8 cellular contexts compared by ENCODE assay signal in the genomic region with DNA sequence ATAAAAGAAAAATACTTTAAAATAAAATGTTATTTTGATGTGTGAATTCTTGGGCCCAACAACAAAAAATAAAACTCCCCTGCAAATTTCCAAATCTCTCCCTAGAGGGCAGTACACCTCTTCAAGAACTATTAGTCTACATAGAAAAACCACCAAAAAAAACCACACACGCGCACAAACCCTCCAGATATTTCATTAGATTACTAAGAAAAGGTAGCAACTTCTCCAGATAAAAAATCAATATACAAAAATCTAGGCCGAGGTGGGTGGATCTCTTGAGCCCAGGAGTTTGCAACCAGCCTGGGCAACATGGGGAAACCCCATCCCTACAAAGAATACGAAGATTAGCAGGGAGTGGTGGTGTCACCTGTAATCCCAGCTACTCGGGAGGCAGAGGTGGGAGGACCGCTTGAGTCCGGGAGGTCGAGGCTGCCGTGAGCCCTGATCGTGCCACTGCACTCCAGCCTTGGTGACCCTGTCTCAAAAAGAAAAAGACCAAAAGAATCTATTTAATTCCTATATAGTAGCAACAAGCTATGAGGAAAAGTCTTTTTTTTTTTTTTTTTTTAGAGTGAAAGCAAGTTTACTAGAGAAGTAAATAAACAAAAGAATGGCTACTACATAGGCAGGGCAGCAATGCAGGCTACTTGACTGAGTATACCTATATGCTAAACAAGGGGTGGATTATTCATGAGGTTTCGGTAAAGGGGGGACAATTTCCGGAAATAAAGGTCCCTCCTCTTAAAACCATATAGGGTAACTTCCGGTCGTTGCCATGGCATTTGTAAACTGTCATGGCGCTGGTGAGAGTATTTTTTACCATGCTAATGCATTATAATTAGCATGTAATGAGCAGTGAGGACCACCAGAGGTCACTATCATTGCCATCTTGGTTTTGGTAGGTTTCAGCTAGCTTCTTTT. TPM values are rescaled to one million over a fixed set of nuclear protein-coding genes. Genes with fewer than 3 reads are reported as not detected.
A peak's percentile ranks its signal among the peaks of the same experiment; 100 is the strongest.
DNase-seq lines count a peak whose midpoint lies in the region; ATAC-seq and TF ChIP-seq lines count a peak whose summit lies in the region.

No MANE protein-coding gene starts in this region.

- ATAC-seq in HG02678 (IDR thresholded peaks at IDR 0.05; ENCODE audit: unreplicated experiment) (peak; percentile 78), right cardiac atrium (peak; percentile 92 to 93)

- WGBS in right cardiac atrium = 11% methylated on average over 15 of the region's 15 CpGs

- H3K27ac ChIP-seq in right cardiac atrium (ENCODE audit: low read length) = no peak overlapping the region

- H3K27me3 ChIP-seq in right cardiac atrium (ENCODE audit: control insufficient read depth, insufficient read depth) = no peaks in the 10 kb centered on the region

- H3K4me3 ChIP-seq in right cardiac atrium (ENCODE audit: low read length) = peak overlapping the region; percentile 51

- TF ChIP-seq CTCF in GM12872 (IDR thresholded peaks at IDR 0.05; ENCODE audit: insufficient read depth, low read depth, low read length) = peak; percentile 62

- no peaks in the 10 kb centered on the region for H3K9me3 ChIP-seq in right cardiac atrium (ENCODE audit: control insufficient read depth, low read length)

- intact Hi-C loops in right cardiac atrium (cut with DNase I) = loop anchor here in 3 of 4 donors (2.0 to 10.0 kb wide), 3 partner anchors 44 to 138 kb away; no protein-coding TSS in a partner anchor

- H3K4me1 ChIP-seq in right cardiac atrium (ENCODE audit: control insufficient read depth, insufficient read depth, low read length) = no peaks in the 10 kb centered on the region

- DNase-seq in NCI-H1417 (lab: John Stamatoyannopoulos, UW) (peak; percentile 75 to 95 (median 87)), SW 1271 (lab: John Stamatoyannopoulos, UW) (peak; percentile 87 to 95), anterior cingulate cortex (lab: John Stamatoyannopoulos, UW) (peak in 40 of 58 donors; percentile 7 to 86 (median 60)), right cardiac atrium (peak in 2 of 3 donors; percentile 70 to 75), putamen (ENCODE audit: low spot score) (peak; percentile 92), cortex of kidney (lab: John Stamatoyannopoulos, UW) (no peak)

RNA-seq across cellular contexts. Expression of a gene that starts 13.1 kb away (rescaled TPM):
- total RNA-seq in right cardiac atrium = not detected
- not detected for polyA plus RNA-seq in right cardiac atrium

RNA-seq across cellular contexts. Expression of a gene that starts 19.5 kb away (rescaled TPM):
- 1 to 10 TPM; 4.6 to 6.9 (median 5.5) TPM for total RNA-seq in right cardiac atrium
- 2.9 TPM for polyA plus RNA-seq in right cardiac atrium

RNA-seq across cellular contexts. Expression of a gene that starts 55.4 kb away (rescaled TPM):
- total RNA-seq in right cardiac atrium = not detected
- not detected for polyA plus RNA-seq in right cardiac atrium
